In the genomic region with DNA sequence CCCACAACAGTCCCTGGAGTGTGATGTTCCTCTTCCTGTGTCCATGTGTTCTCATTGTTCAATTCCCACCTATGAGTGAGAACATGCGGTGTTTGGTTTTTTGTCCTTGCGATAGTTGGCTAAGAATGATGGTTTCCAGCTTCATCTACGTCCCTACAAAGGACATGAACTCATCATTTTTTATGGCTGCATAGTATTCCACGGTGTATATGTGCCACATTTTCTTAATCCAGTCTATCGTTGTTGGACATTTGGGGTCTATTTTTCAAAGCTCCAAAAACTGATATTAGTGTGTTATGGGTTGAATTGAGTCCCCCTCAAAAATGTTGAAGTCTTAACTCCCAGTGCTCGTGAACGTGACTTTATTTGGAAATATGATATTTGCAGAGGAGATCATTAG, we compare ENCODE assay signal across 5 cellular contexts. TPM values are rescaled to one million over a fixed set of nuclear protein-coding genes. Genes with fewer than 3 reads are reported as not detected.
"Had no signal": no experiment of that assay in that cellular context is flagged by ENCODE, and none has a peak within 500 bp of the region (broad histone marks: within the 10 kb centered on the region; RNA-seq: fewer than 3 reads in every experiment).

No MANE protein-coding gene starts in this region.

RNA-seq across cellular contexts. Expression of gene SULT1C2, which starts 4.1 kb away (rescaled TPM):
- total RNA-seq: HT-29, IMR-90 had no signal
- polyA plus RNA-seq: IgD-negative memory B cell had no signal

RNA-seq across cellular contexts. Expression of gene SULT1C3, which starts 44.8 kb away (rescaled TPM):
- total RNA-seq: HepG2, HT1080, IMR-90 had no signal
- polyA plus RNA-seq: HepG2, IgD-negative memory B cell, IMR-90 had no signal
